7 cellular contexts compared by ENCODE assay signal in genomic region chr17:76735006-76735405, GRCh38. TPM values are rescaled to one million over a fixed set of nuclear protein-coding genes. Genes with fewer than 3 reads are reported as not detected.
DNase-seq lines count a peak whose midpoint lies in the region; ATAC-seq, FAIRE-seq and TF ChIP-seq lines count a peak whose summit lies in the region.

No MANE protein-coding gene starts in this region.

- TF ChIP-seq CTCF in nephron progenitor cell (IDR thresholded peaks at IDR 0.05): no peak

- no peak for DNase-seq in GM12891 (ENCODE audit: insufficient read length, low spot score)
- peak; percentile 60 for DNase-seq in NCI-H69 (lab: John Stamatoyannopoulos, UW)
- DNase-seq in dermis blood vessel endothelial cell: peak; percentile 48
- DNase-seq in nephron progenitor cell: no peak
- DNase-seq in NCI-H2227 treated with DMSO at 0.1 percent for 48 hours (lab: John Stamatoyannopoulos, UW): no peak
- DNase-seq in HuH-7 (ENCODE audit: low spot score): no peak

- H3K27me3 Mint-ChIP-seq in nephron progenitor cell (ENCODE audit: low read depth, poor library complexity): peaks cover 3% of the 10 kb centered on the region

- H3K36me3 Mint-ChIP-seq in nephron progenitor cell (ENCODE audit: low read depth): peaks cover 51% of the 10 kb centered on the region

- H3K4me3 Mint-ChIP-seq in nephron progenitor cell: peak overlapping the region; percentile 99

- ATAC-seq in HG02870 (IDR thresholded peaks at IDR 0.05; ENCODE audit: unreplicated experiment): no peak

- H3K27ac Mint-ChIP-seq in nephron progenitor cell: peak overlapping the region; percentile 98

- peaks cover 51% of the 10 kb centered on the region for H3K4me1 Mint-ChIP-seq in nephron progenitor cell

- TF ChIP-seq POLR2A in GM12891 (IDR thresholded peaks at IDR 0.05; ENCODE audit: low read depth, low read length): peak; percentile 51; the same call in 1 of the 2 replicates

- no peaks in the 10 kb centered on the region for H3K9me3 Mint-ChIP-seq in nephron progenitor cell

- peak; percentile 90 for FAIRE-seq in GM12891 (lab: Jason Lieb, UNC)

TF ChIP-seq in GM12891, 5 proteins besides CTCF, POLR2A, EP300 and RAD21:
- no peak for TF ChIP-seq POU2F2 (IDR thresholded peaks at IDR 0.05; ENCODE audit: low read depth, low read length)
- no peak for TF ChIP-seq TAF1 (IDR thresholded peaks at IDR 0.05; ENCODE audit: low read depth, low read length)
- TF ChIP-seq PAX5 (IDR thresholded peaks at IDR 0.05; ENCODE audit: insufficient read depth, low read length, severe bottlenecking): no peak
- TF ChIP-seq POLR2AphosphoS5 (IDR thresholded peaks at IDR 0.05; ENCODE audit: low read depth, low read length): peak; percentile 21; the same call in 1 of the 2 replicates
TF ChIP-seq in GM12891: peak in this region for 1.

RNA-seq across cellular contexts. Expression of gene SRSF2, which starts 2.1 kb away (rescaled TPM):
- 245 TPM for polyA plus RNA-seq in GM12891 (2012; ENCODE audit: low read depth, missing spikeins)
- 146 and 355 TPM in 2 replicates for total RNA-seq in dermis blood vessel endothelial cell

RNA-seq across cellular contexts. Expression of gene MFSD11, which starts 2.9 kb away (rescaled TPM):
- polyA plus RNA-seq in GM12891 (2012; ENCODE audit: low read depth, missing spikeins): 10.2 TPM
- 29.5 and 37.8 TPM in 2 replicates for total RNA-seq in dermis blood vessel endothelial cell

RNA-seq across cellular contexts. Expression of gene METTL23, which starts 8.4 kb away (rescaled TPM):
- 38.7 TPM for polyA plus RNA-seq in GM12891 (2012; ENCODE audit: low read depth, missing spikeins)
- total RNA-seq in dermis blood vessel endothelial cell: 23.1 and 31.3 TPM in 2 replicates

RNA-seq across cellular contexts. Expression of gene JMJD6, which starts 8.6 kb away (rescaled TPM):
- 23.2 TPM for polyA plus RNA-seq in GM12891 (2012; ENCODE audit: low read depth, missing spikeins)
- total RNA-seq in dermis blood vessel endothelial cell: 20.8 and 23.1 TPM in 2 replicates

RNA-seq across cellular contexts. Expression of gene MXRA7, which starts 24.2 kb away (rescaled TPM):
- 0.42 TPM for polyA plus RNA-seq in GM12891 (2012; ENCODE audit: low read depth, missing spikeins)
- 131 and 250 TPM in 2 replicates for total RNA-seq in dermis blood vessel endothelial cell

Comparison
In these comparisons a context has a peak if more than half of its experiments do, and no peak if none do; other contexts are left out.
1. DNase-seq: peak in NCI-H69 (single experiment) and dermis blood vessel endothelial cell (single experiment); none in GM12891 (single experiment), nephron progenitor cell (single experiment), NCI-H2227 treated with DMSO at 0.1 percent for 48 hours (single experiment) and HuH-7 (single experiment).